ENCODE assay signal across 8 cellular contexts in the genomic region with DNA sequence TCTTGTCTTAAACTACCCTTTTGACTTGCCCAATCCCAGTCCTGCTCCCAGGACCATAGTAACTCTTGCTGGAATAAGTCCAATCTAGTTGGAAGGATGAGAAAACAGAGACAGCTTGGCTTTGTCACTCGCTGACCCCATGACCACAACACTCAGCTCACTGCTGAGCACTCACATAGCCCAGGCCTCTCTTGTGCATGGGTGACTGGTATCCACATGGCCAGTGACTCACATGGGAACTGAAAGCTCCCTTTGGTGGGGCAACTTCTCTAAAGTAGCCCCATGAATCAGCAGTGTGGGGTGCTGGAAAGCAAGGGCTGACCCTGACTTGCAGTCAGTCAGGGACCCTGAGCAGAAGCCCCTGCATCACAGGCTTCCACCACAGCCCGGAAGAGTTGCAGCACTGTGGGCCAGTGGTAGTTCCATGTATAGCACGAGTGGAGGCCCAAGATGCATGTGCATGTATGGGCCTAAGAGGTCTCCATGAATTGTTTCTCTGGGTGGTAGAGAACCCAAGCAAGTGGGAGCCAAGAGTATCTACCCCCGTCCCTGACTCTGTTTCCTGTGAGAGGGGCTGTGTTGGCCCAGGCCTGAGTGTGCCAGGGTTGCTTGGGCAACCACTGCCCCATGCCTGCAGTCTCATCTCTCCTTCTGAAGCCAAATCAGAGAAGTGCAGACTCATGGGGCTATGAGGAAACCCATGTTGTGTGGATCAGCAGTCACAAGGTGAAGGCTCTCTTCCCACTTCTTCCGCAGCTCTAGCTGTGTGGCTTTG.
A peak's percentile ranks its signal among the peaks of the same experiment; 100 is the strongest.
DNase-seq lines count a peak whose midpoint lies in the region; ATAC-seq and TF ChIP-seq lines count a peak whose summit lies in the region.

No MANE protein-coding gene starts in this region.

- peak overlapping the region in 1 of 2 donors; percentile 89 for H3K27ac ChIP-seq in lung (ENCODE audit: low read depth in 1 of 2, low read length in 1 of 2)

- peak; percentile 90 for DNase-seq in AG08395 (ENCODE audit: low spot score)
- DNase-seq in HS-5 (ENCODE audit: low read depth), result peak; percentile 95
- peak; percentile 71 for DNase-seq in astrocyte of the spinal cord (ENCODE audit: low read depth, low spot score)
- DNase-seq in lung (ENCODE audit: low spot score), result peak; percentile 81
- no peak for DNase-seq in NCI-H1105 treated with DMSO at 0.1 percent for 48 hours (lab: John Stamatoyannopoulos, UW)
- no peak for DNase-seq in effector CD8-positive, alpha-beta T cell (lab: John Stamatoyannopoulos, UW)
- DNase-seq in iPS-NIHi11 (ENCODE audit: low spot score), result no peak

- H3K4me3 ChIP-seq in astrocyte of the spinal cord (ENCODE audit: low read depth, low read length), result no peak overlapping the region
- no peak overlapping the region for H3K4me3 ChIP-seq in lung

- H3K4me1 ChIP-seq in lung (ENCODE audit: control insufficient read depth in 2 of 2, insufficient read depth in 2 of 2, low read length in 2 of 2), result peaks cover 0 to 2% of the 10 kb centered on the region in 2 donors

- no peaks in the 10 kb centered on the region for H3K36me3 ChIP-seq in lung (ENCODE audit: control insufficient read depth in 2 of 2, insufficient read depth in 2 of 2, low read length in 2 of 2)

- TF ChIP-seq CTCF in astrocyte of the spinal cord (IDR thresholded peaks at IDR 0.05; ENCODE audit: low read depth, low read length) (no peak), lung (IDR thresholded peaks at IDR 0.05; ENCODE audit: control extremely low read depth, extremely low read depth) (no peak)

- WGBS in lung, 2 donors, result 37 to 68% methylated on average over 5 of the region's 5 CpGs

- no peaks in the 10 kb centered on the region for H3K27me3 ChIP-seq in lung (ENCODE audit: control insufficient read depth, insufficient read depth)

- no peaks in the 10 kb centered on the region for H3K9me3 ChIP-seq in lung (ENCODE audit: control insufficient read depth in 2 of 2, insufficient read depth in 1 of 2, low read length in 1 of 2)

- ATAC-seq in GM19035 (IDR thresholded peaks at IDR 0.05; ENCODE audit: unreplicated experiment), result peak; percentile 56
- ATAC-seq in lung (ENCODE audit: insufficient read depth, low FRiP score), result peak; percentile 90

- in situ Hi-C loops in astrocyte of the spinal cord (cut with HindIII; ENCODE audit: low sequenced_read_pairs), result no loop called here

Comparison
In these comparisons a context has a peak if more than half of its experiments do, and no peak if none do; other contexts are left out.
1. DNase-seq: peak in AG08395 (single experiment), HS-5 (single experiment), astrocyte of the spinal cord (single experiment) and lung (single experiment); none in NCI-H1105 treated with DMSO at 0.1 percent for 48 hours (single experiment), effector CD8-positive, alpha-beta T cell (single experiment) and iPS-NIHi11 (single experiment).